Comparison of ENCODE assay signal across 18 cellular contexts in the genomic region with DNA sequence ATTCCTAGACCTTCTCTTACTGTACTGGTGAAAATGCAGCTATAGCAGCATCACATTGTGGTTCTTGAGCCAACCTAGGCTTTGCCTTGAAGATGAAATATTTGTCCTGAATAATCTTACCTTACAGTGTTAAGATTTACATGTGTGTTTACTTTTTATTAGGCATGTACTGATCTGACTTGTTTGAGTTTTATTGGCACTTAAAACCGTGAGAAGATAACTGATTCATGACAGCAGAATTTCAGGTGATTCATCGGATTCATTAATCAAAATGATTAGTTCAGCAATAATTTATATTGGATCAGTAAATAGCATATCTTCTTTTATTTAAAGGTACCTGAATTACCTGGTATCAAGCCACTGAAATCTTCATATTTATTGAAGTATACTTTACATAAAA.
DNase-seq lines count a peak whose midpoint lies in the region; ATAC-seq, FAIRE-seq and TF ChIP-seq lines count a peak whose summit lies in the region.
"Had no signal": no experiment of that assay in that cellular context is flagged by ENCODE, and none has a peak within 500 bp of the region (broad histone marks: within the 10 kb centered on the region; RNA-seq: fewer than 3 reads in every experiment).

No MANE protein-coding gene starts in this region.

- H3K4me2 ChIP-seq in A549 (no peak overlapping the region), keratinocyte (ENCODE audit: control insufficient read depth, extremely low read depth, insufficient read depth, low read depth, low read length) (peak overlapping the region; percentile 31)

- TF ChIP-seq CTCF in A549 (IDR thresholded peaks at IDR 0.05) (no peak), LNCaP clone FGC (IDR thresholded peaks at IDR 0.05; ENCODE audit: control insufficient read depth, extremely low read depth, insufficient read depth) (no peak), epithelial cell of esophagus (IDR thresholded peaks at IDR 0.05; ENCODE audit: insufficient read depth, low read depth, low read length, missing control alignments) (no peak), keratinocyte (optimal IDR thresholded peaks at IDR 0.05 in 1 of 3, IDR thresholded peaks at IDR 0.05 in 1 of 3, conservative IDR thresholded peaks at IDR 0.05 in 1 of 3; ENCODE audit: extremely low read depth in 1 of 3, insufficient read depth in 2 of 3, low read length in 3 of 3) (no peak), lower lobe of right lung (IDR thresholded peaks at IDR 0.05) (no peak), chondrocyte (IDR thresholded peaks at IDR 0.05) (no peak)

- H3K36me3 Mint-ChIP-seq in chondrocyte (ENCODE audit: low read depth), result no peaks in the 10 kb centered on the region
- H3K36me3 Mint-ChIP-seq: CD14-positive monocyte; CD8-positive, alpha-beta T cell; IgD-negative memory B cell had no signal

- WGBS in A549 (ENCODE audit: missing lambda C conversion rate), result 63% methylated on average over 2 of the region's 2 CpGs

- H3K4me1 Mint-ChIP-seq in chondrocyte (ENCODE audit: low read depth), result no peaks in the 10 kb centered on the region
- H3K4me1 Mint-ChIP-seq: CD14-positive monocyte, IgD-negative memory B cell had no signal

- H3K4me1 ChIP-seq in A549 (peaks cover 3% of the 10 kb centered on the region; the same call in 1 of the 3 replicates), keratinocyte (ENCODE audit: control insufficient read depth, extremely low read depth, insufficient read depth, low read length) (peaks cover 15% of the 10 kb centered on the region), lower lobe of right lung (no peaks in the 10 kb centered on the region)
- H3K4me1 ChIP-seq: HAP-1 had no signal

- CTCF ChIA-PET in A549 (lab: Yijun Ruan, JAX), result no interaction called here

- dilution Hi-C loops in keratinocyte (cut with MboI; ENCODE audit: extremely low pct_ligation_motif_present, low sequenced_read_pairs), result no loop called here

- no peaks in the 10 kb centered on the region for H3K36me3 ChIP-seq in keratinocyte (ENCODE audit: control insufficient read depth in 2 of 2, extremely low read depth in 1 of 2, insufficient read depth in 2 of 2, low read length in 2 of 2)
- no peaks in the 10 kb centered on the region for H3K36me3 ChIP-seq in lower lobe of right lung
- H3K36me3 ChIP-seq: HAP-1 had no signal

- no peaks in the 10 kb centered on the region for H3K79me2 ChIP-seq in keratinocyte (ENCODE audit: control insufficient read depth, insufficient read depth, low read length)

- no peaks in the 10 kb centered on the region for H3K9me3 ChIP-seq in A549
- H3K9me3 ChIP-seq in keratinocyte (ENCODE audit: control insufficient read depth, low read depth, low read length), result no peaks in the 10 kb centered on the region
- no peaks in the 10 kb centered on the region for H3K9me3 ChIP-seq in lower lobe of right lung
- H3K9me3 ChIP-seq: HAP-1 had no signal

- H3K27ac ChIP-seq in A549 (no peak overlapping the region), keratinocyte (ENCODE audit: control insufficient read depth, insufficient read depth, low read length) (peak overlapping the region; percentile 68), lower lobe of right lung (no peak overlapping the region)
- H3K27ac ChIP-seq: HL-60 had no signal

- TF ChIP-seq EP300 in A549 (IDR thresholded peaks at IDR 0.05), result no peak

- no peak overlapping the region for H3K9ac ChIP-seq in keratinocyte (ENCODE audit: control insufficient read depth, extremely low read depth, insufficient read depth, low read length)

- H3K27ac Mint-ChIP-seq in chondrocyte (ENCODE audit: unreplicated experiment), result no peak overlapping the region
- H3K27ac Mint-ChIP-seq: CD14-positive monocyte; CD8-positive, alpha-beta T cell; IgD-negative memory B cell had no signal

- no peaks in the 10 kb centered on the region for H3K27me3 ChIP-seq in keratinocyte (ENCODE audit: control insufficient read depth, extremely low read depth, insufficient read depth, low read length)
- H3K27me3 ChIP-seq in lower lobe of right lung (ENCODE audit: low read depth), result no peaks in the 10 kb centered on the region

- no peak overlapping the region for H2AFZ ChIP-seq in keratinocyte (ENCODE audit: control insufficient read depth, low read length)

- no peak overlapping the region for H3K4me3 Mint-ChIP-seq in chondrocyte (ENCODE audit: unreplicated experiment)
- H3K4me3 Mint-ChIP-seq: CD14-positive monocyte; CD8-positive, alpha-beta T cell; IgD-negative memory B cell had no signal

- ATAC-seq in A549 (no peak), lower lobe of right lung (no peak)
- ATAC-seq: CD8-positive, alpha-beta T cell had no signal

- FAIRE-seq in A549 (lab: Jason Lieb, UNC) (no peak), keratinocyte (lab: Jason Lieb, UNC) (peak; percentile 84)
- FAIRE-seq: D721Med, GM19239, H1 had no signal

- H3K9me3 Mint-ChIP-seq in chondrocyte (ENCODE audit: low read depth), result no peaks in the 10 kb centered on the region
- H3K9me3 Mint-ChIP-seq: CD8-positive, alpha-beta T cell; IgD-negative memory B cell had no signal

- H3K9me1 ChIP-seq in keratinocyte (ENCODE audit: control insufficient read depth, extremely low read depth, insufficient read depth, low read length), result no peaks in the 10 kb centered on the region

- H3K27me3 Mint-ChIP-seq in chondrocyte (ENCODE audit: low read depth), result peaks cover 26% of the 10 kb centered on the region
- H3K27me3 Mint-ChIP-seq: IgD-negative memory B cell had no signal

- POLR2A ChIA-PET in A549 (lab: Yijun Ruan, JAX), result no interaction called here

- H4K20me1 ChIP-seq in keratinocyte (ENCODE audit: control insufficient read depth, extremely low read depth, insufficient read depth, low read length), result no peaks in the 10 kb centered on the region

- DNase-seq in A549 (ENCODE audit: low read depth in 1 of 2, low spot score in 1 of 2), result no peak
- DNase-seq in LNCaP clone FGC (ENCODE audit: low read depth), result peak; percentile 38
- DNase-seq in epithelial cell of esophagus (ENCODE audit: low read depth), result peak; percentile 77
- DNase-seq in keratinocyte (ENCODE audit: low read depth, low spot score), result no peak
- no peak for DNase-seq in lower lobe of right lung
- no peak for DNase-seq in chondrocyte (ENCODE audit: low spot score)
- no peak for DNase-seq in AML-193 (lab: John Stamatoyannopoulos, UW)
- DNase-seq: CD8-positive, alpha-beta T cell; COR-L47; DND-41; GDM1 had no signal

- intact Hi-C loops in lower lobe of right lung (cut with DNase I), result no loop called here

- TF ChIP-seq RAD21 in A549 (conservative IDR thresholded peaks at IDR 0.05 in 1 of 2, IDR thresholded peaks at IDR 0.05 in 1 of 2), result no peak

- TF ChIP-seq POLR2A in A549 (IDR thresholded peaks at IDR 0.05; ENCODE audit: low read length), result no peak

- no peak overlapping the region for H3K4me3 ChIP-seq in A549
- no peak overlapping the region for H3K4me3 ChIP-seq in LNCaP clone FGC (ENCODE audit: low read depth, low read length)
- no peak overlapping the region for H3K4me3 ChIP-seq in epithelial cell of esophagus (ENCODE audit: low read length)
- no peak overlapping the region for H3K4me3 ChIP-seq in keratinocyte (ENCODE audit: control insufficient read depth in 2 of 3, extremely low read depth in 1 of 3, insufficient read depth in 2 of 3, low read depth in 1 of 3, low read length in 3 of 3)
- no peak overlapping the region for H3K4me3 ChIP-seq in lower lobe of right lung
- H3K4me3 ChIP-seq: HAP-1 had no signal

TF ChIP-seq in A549, 52 proteins besides CTCF, POLR2A, EP300 and RAD21:
- TF ChIP-seq, protein P1, sequence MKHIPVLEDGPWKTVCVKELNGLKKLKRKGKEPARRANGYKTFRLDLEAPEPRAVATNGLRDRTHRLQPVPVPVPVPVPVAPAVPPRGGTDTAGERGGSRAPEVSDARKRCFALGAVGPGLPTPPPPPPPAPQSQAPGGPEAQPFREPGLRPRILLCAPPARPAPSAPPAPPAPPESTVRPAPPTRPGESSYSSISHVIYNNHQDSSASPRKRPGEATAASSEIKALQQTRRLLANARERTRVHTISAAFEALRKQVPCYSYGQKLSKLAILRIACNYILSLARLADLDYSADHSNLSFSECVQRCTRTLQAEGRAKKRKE (CRISPR knock-in tag; IDR thresholded peaks at IDR 0.05; ENCODE audit: low read depth), result no peak
- TF ChIP-seq MAFK (IDR thresholded peaks at IDR 0.05; ENCODE audit: partially characterized antibody), result peak; percentile 37
- no peak for TF ChIP-seq CHD4 (IDR thresholded peaks at IDR 0.05; ENCODE audit: borderline replicate concordance)
- no peak for TF ChIP-seq NFE2L2 (conservative IDR thresholded peaks at IDR 0.05; ENCODE audit: low read length)

Comparison
In these comparisons a context has a peak if more than half of its experiments do, and no peak if none do; other contexts are left out.
1. DNase-seq: peak in LNCaP clone FGC (single experiment) and epithelial cell of esophagus (single experiment); none in A549 (0 of 2), keratinocyte (single experiment), lower lobe of right lung (single experiment), chondrocyte (single experiment) and AML-193 (0 of 2).